In genomic region chr11:130213143-130213978, GRCh38 we compare ENCODE assay signal across 8 cellular contexts. TPM values are rescaled to one million over a fixed set of nuclear protein-coding genes. Genes with fewer than 3 reads are reported as not detected.
DNase-seq lines count a peak whose midpoint lies in the region; ATAC-seq, FAIRE-seq and TF ChIP-seq lines count a peak whose summit lies in the region.

No MANE protein-coding gene starts in this region.

- H3K4me2 ChIP-seq in A549 = peak overlapping the region; percentile 74

- peak; percentile 75 for TF ChIP-seq CTCF in A549 (IDR thresholded peaks at IDR 0.05)
- TF ChIP-seq CTCF in epithelial cell of esophagus (IDR thresholded peaks at IDR 0.05; ENCODE audit: insufficient read depth, low read depth, low read length, missing control alignments) = peak; percentile 88

- peak overlapping the region; percentile 56 to 69; a peak in 3 of 6 replicates for H3K27ac ChIP-seq in A549

- no peaks in the 10 kb centered on the region for H3K4me1 ChIP-seq in A549

- peak overlapping the region in 1 of 6 donors; percentile 77 for H3K27ac Mint-ChIP-seq in naive B cell

- POLR2A ChIA-PET in A549 (lab: Yijun Ruan, JAX) = no interaction called here

- H3K36me3 Mint-ChIP-seq in naive B cell = no peaks in the 10 kb centered on the region

- WGBS in A549 (ENCODE audit: missing lambda C conversion rate) = 25% methylated on average over 19 of the region's 28 CpGs

- H3K9me3 Mint-ChIP-seq in naive B cell = no peaks in the 10 kb centered on the region

- peaks cover 0 to 6% (median 0%) of the 10 kb centered on the region in 3 donors for H3K27me3 Mint-ChIP-seq in naive B cell

- FAIRE-seq in A549 (lab: Jason Lieb, UNC) = no peak

- peak overlapping the region in 1 of 8 donors; percentile 15 for H3K4me3 Mint-ChIP-seq in naive B cell

- H3K4me1 Mint-ChIP-seq in naive B cell = peaks cover 3 to 8% (median 7%) of the 10 kb centered on the region in 3 donors

- TF ChIP-seq EP300 in A549 (IDR thresholded peaks at IDR 0.05) = no peak

- CTCF ChIA-PET in A549 (lab: Yijun Ruan, JAX) = interaction anchor here (0.6 to 1.6 kb wide), 34 partner anchors 10 to 701 kb away, joined by 3 to 11 read pairs (median 4); partner anchors contain the start of gene ADAMTS8

- no peak for TF ChIP-seq POLR2A in A549 (IDR thresholded peaks at IDR 0.05; ENCODE audit: low read length)

- H3K9me3 ChIP-seq in A549 = no peaks in the 10 kb centered on the region

- H3K4me3 ChIP-seq in A549 (no peak overlapping the region), epithelial cell of esophagus (ENCODE audit: low read length) (no peak overlapping the region)

- ATAC-seq in A549 (peak; percentile 65 to 93; a peak in 5 of 6 replicates), GM18502 (IDR thresholded peaks at IDR 0.05; ENCODE audit: poor library complexity, unreplicated experiment) (peak; percentile 82), HG03039 (IDR thresholded peaks at IDR 0.05; ENCODE audit: unreplicated experiment) (peak; percentile 73), naive B cell (ENCODE audit: low read depth in 2 of 2) (peak; percentile 89 to 91)

- DNase-seq in A549 (ENCODE audit: low read depth in 1 of 2, low spot score in 1 of 2) (peak; percentile 20 to 58), NCI-H748 (lab: John Stamatoyannopoulos, UW; ENCODE audit: unreplicated experiment) (peak; percentile 41), epithelial cell of esophagus (ENCODE audit: low read depth) (peak; percentile 45), naive B cell (peak; percentile 69)
- DNase-seq in activated CD8-positive, alpha-beta memory T cell treated with anti-CD3 and anti-CD28 coated beads, Interleukin-2, amount 50 U/mL, for 1 hour (ENCODE audit: extremely low read depth) = peak; percentile 16
- DNase-seq in stimulated activated CD8-positive, alpha-beta memory T cell treated with anti-CD3 and anti-CD28 coated beads, Interleukin-7, amount 100 ng/mL, for 48 hours (ENCODE audit: extremely low read depth in 1 of 2, low read depth in 1 of 2) = peak; percentile 25 to 37

- peak; percentile 84 to 89 for TF ChIP-seq RAD21 in A549 (conservative IDR thresholded peaks at IDR 0.05 in 1 of 2, IDR thresholded peaks at IDR 0.05 in 1 of 2)

TF ChIP-seq in A549, 52 proteins besides CTCF, POLR2A, EP300 and RAD21:
- TF ChIP-seq SMC3 (IDR thresholded peaks at IDR 0.05) = peak; percentile 77
- no peak for TF ChIP-seq SREBF2 (IDR thresholded peaks at IDR 0.05)

RNA-seq across cellular contexts. Expression of gene ST14, which starts 53.8 kb away (rescaled TPM):
- polyA plus RNA-seq in A549 (2011; rRNA removed) = 0.17 TPM in 2 replicates
- 0.05 and 0.06 TPM in 2 replicates for polyA plus RNA-seq in A549 (2012; cell fraction: cytosol; rRNA removed)
- polyA plus RNA-seq in A549 (2012; cell fraction: nucleus; rRNA removed) = 0.14 and 0.28 TPM in 2 replicates
- 0.04 to 0.09 TPM (median 0.05 TPM) in 3 replicates for polyA plus RNA-seq in A549 (2017; fragmentation: RNase III; extraction: RNeasy Plus Mini Kit Qiagen cat#74134 plus additional on column Dnase treatment)
- polyA minus RNA-seq in A549 (2011; rRNA and poly(A)+ RNA removed) = 0.04 TPM in 1 of 2 replicates, not detected in the other
- polyA plus RNA-seq in naive B cell (ENCODE audit: low read depth in 6 of 6) = 10 to 100 TPM; 13.4 to 38.8 (median 20.0) TPM

Comparison
In these comparisons a context has a peak if more than half of its experiments do, and no peak if none do; other contexts are left out.
1. DNase-seq: peak in every context shown above with its lines; median percentile 69 in naive B cell; 45 in epithelial cell of esophagus; 41 in NCI-H748; 39 in A549; 31 in stimulated activated CD8-positive, alpha-beta memory T cell treated with anti-CD3 and anti-CD28 coated beads, Interleukin-7, amount 100 ng/mL, for 48 hours; 16 in activated CD8-positive, alpha-beta memory T cell treated with anti-CD3 and anti-CD28 coated beads, Interleukin-2, amount 50 U/mL, for 1 hour.
2. RNA of gene ST14, which starts 53.8 kb away (polyA plus RNA-seq): 13.4 to 38.8 TPM in naive B cell; 0.04 to 0.28 TPM in A549; every median in the first group is over 10 times any median in the second.
3. Peak in every context shown above with its lines, with median percentiles within 50 percentile points of each other: ATAC-seq.